In the genomic region with DNA sequence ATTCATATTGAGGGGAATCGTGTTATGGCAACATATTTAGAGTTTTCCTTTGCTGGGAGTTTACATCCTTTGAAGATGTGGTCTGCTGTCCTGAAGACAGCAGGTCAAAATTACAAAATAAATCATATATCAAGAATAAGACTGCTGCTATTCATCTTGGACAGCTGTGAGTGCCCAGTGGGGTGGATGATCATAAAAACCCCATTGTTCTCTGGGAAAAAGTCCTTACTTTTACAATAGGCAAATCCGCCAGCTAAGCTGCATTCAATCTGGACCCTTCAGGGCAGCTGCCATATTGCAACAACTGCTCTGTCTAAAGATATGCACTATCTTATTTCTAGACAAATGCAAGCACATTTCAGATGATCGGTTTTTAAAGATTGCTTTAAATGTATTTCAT, we compare ENCODE assay signal across 18 cellular contexts. TPM values are rescaled to one million over a fixed set of nuclear protein-coding genes. Genes with fewer than 3 reads are reported as not detected.
DNase-seq lines count a peak whose midpoint lies in the region; ATAC-seq and TF ChIP-seq lines count a peak whose summit lies in the region.
"Had no signal": no experiment of that assay in that cellular context is flagged by ENCODE, and none has a peak within 500 bp of the region (broad histone marks: within the 10 kb centered on the region; RNA-seq: fewer than 3 reads in every experiment).

No MANE protein-coding gene starts in this region.

- no peak for TF ChIP-seq CTCF in nephron (IDR thresholded peaks at IDR 0.05; ENCODE audit: unreplicated experiment in 3 of 3)

- H3K4me1 ChIP-seq in SJCRH30 = peaks cover 29% of the 10 kb centered on the region

- H3K27me3 ChIP-seq in SJCRH30 = no peaks in the 10 kb centered on the region

- H3K27me3 Mint-ChIP-seq in activated naive CD8-positive, alpha-beta T cell = no peaks in the 10 kb centered on the region
- H3K27me3 Mint-ChIP-seq in activated naive CD8-positive, alpha-beta T cell treated with anti-CD3 and anti-CD28 coated beads, Interleukin-2, amount 50 U/mL, for 24 hours = no peaks in the 10 kb centered on the region
- H3K27me3 Mint-ChIP-seq in nephron (ENCODE audit: low read depth) = no peaks in the 10 kb centered on the region

- peaks cover 69% of the 10 kb centered on the region for H3K4me1 Mint-ChIP-seq in activated naive CD8-positive, alpha-beta T cell (ENCODE audit: low read depth)
- H3K4me1 Mint-ChIP-seq in activated naive CD8-positive, alpha-beta T cell treated with anti-CD3 and anti-CD28 coated beads, Interleukin-2, amount 50 U/mL, for 24 hours = peaks cover 80% of the 10 kb centered on the region
- peaks cover 71% of the 10 kb centered on the region for H3K4me1 Mint-ChIP-seq in nephron

- H3K36me3 Mint-ChIP-seq in activated naive CD8-positive, alpha-beta T cell = peaks cover 12% of the 10 kb centered on the region
- H3K36me3 Mint-ChIP-seq in activated naive CD8-positive, alpha-beta T cell treated with anti-CD3 and anti-CD28 coated beads, Interleukin-2, amount 50 U/mL, for 24 hours (ENCODE audit: low read depth) = peaks cover 3% of the 10 kb centered on the region
- H3K36me3 Mint-ChIP-seq in nephron (ENCODE audit: low read depth) = no peaks in the 10 kb centered on the region

- H3K36me3 ChIP-seq in SJCRH30 = no peaks in the 10 kb centered on the region

- peak overlapping the region; percentile 81 for H3K27ac ChIP-seq in SJCRH30
- H3K27ac ChIP-seq: C4-2B, PC-9, SK-N-MC had no signal

- ATAC-seq in activated naive CD8-positive, alpha-beta T cell treated with anti-CD3 and anti-CD28 coated beads, Interleukin-2, amount 50 U/mL, for 24 hours = no peak
- no peak for ATAC-seq in HG02840 (IDR thresholded peaks at IDR 0.05; ENCODE audit: low FRiP score, unreplicated experiment)
- ATAC-seq: HepG2 had no signal

- peak overlapping the region; percentile 55 for H3K27ac Mint-ChIP-seq in activated naive CD8-positive, alpha-beta T cell
- H3K27ac Mint-ChIP-seq in activated naive CD8-positive, alpha-beta T cell treated with anti-CD3 and anti-CD28 coated beads, Interleukin-2, amount 50 U/mL, for 24 hours = no peak overlapping the region
- peak overlapping the region; percentile 47 to 62 (median 53) for H3K27ac Mint-ChIP-seq in nephron

- no peak overlapping the region for H3K4me3 Mint-ChIP-seq in activated naive CD8-positive, alpha-beta T cell
- no peak overlapping the region for H3K4me3 Mint-ChIP-seq in activated naive CD8-positive, alpha-beta T cell treated with anti-CD3 and anti-CD28 coated beads, Interleukin-2, amount 50 U/mL, for 24 hours
- peak overlapping the region in 1 of 3 experiments; percentile 55 for H3K4me3 Mint-ChIP-seq in nephron

- peak overlapping the region; percentile 9; the same call in 1 of the 2 replicates for H3K4me3 ChIP-seq in SJCRH30
- H3K4me3 ChIP-seq: PC-9, SK-N-MC had no signal

- DNase-seq in activated naive CD8-positive, alpha-beta T cell treated with anti-CD3 and anti-CD28 coated beads, Interleukin-2, amount 50 U/mL, for 24 hours = no peak
- DNase-seq in SJCRH30 (peak; percentile 89 to 95), EL (no peak), DMS53 (lab: John Stamatoyannopoulos, UW) (no peak)
- DNase-seq: DMS 273 treated with DMSO at 0.1 percent for 48 hours, GOT3, MM.1S, NCI-H1092 treated with DMSO at 0.1 percent for 48 hours, NCI-H187, NCI-H446 treated with DMSO at 0.1 percent for 48 hours, NCI-H774, PC-9 had no signal

- H3K9me3 ChIP-seq in SJCRH30 (replicated peaks) = no peaks in the 10 kb centered on the region

- H3K9me3 Mint-ChIP-seq in activated naive CD8-positive, alpha-beta T cell (ENCODE audit: low read depth) = no peaks in the 10 kb centered on the region
- no peaks in the 10 kb centered on the region for H3K9me3 Mint-ChIP-seq in activated naive CD8-positive, alpha-beta T cell treated with anti-CD3 and anti-CD28 coated beads, Interleukin-2, amount 50 U/mL, for 24 hours
- no peaks in the 10 kb centered on the region for H3K9me3 Mint-ChIP-seq in nephron

RNA-seq across cellular contexts. Expression of a gene that starts 19.4 kb away (rescaled TPM):
- total RNA-seq in SJCRH30 (2014; rRNA removed; shearing (Covaris generic)) = 4.9 and 5.1 TPM in 2 replicates

RNA-seq across cellular contexts. Expression of a gene that starts 37.0 kb away (rescaled TPM):
- total RNA-seq in SJCRH30 (2014; rRNA removed; shearing (Covaris generic)) = 188 and 199 TPM in 2 replicates

RNA-seq across cellular contexts. Expression of a gene that starts 39.0 kb away (rescaled TPM):
- 158 and 167 TPM in 2 replicates for total RNA-seq in SJCRH30 (2014; rRNA removed; shearing (Covaris generic))

RNA-seq across cellular contexts. Expression of a gene that starts 39.4 kb away (rescaled TPM):
- 225 and 240 TPM in 2 replicates for total RNA-seq in SJCRH30 (2014; rRNA removed; shearing (Covaris generic))

Comparison
In these comparisons a context has a peak if more than half of its experiments do, and no peak if none do; other contexts are left out.
1. DNase-seq: peak in SJCRH30 (2 of 2); none in activated naive CD8-positive, alpha-beta T cell treated with anti-CD3 and anti-CD28 coated beads, Interleukin-2, amount 50 U/mL, for 24 hours (single experiment), EL (single experiment) and DMS53 (single experiment).